In genomic region chr1:100683448-100684349, GRCh38 we compare ENCODE assay signal across 1 cellular context.
TF ChIP-seq lines count a peak whose summit lies in the region.

No MANE protein-coding gene starts in this region.

TF ChIP-seq in GM12878, 131 proteins besides CTCF, POLR2A, EP300 and RAD21 (continued from another document):
- TF ChIP-seq ZNF592 (IDR thresholded peaks at IDR 0.05): no peak
- TF ChIP-seq PML (IDR thresholded peaks at IDR 0.05; ENCODE audit: low read length): no peak
- no peak for TF ChIP-seq SUPT20H (IDR thresholded peaks at IDR 0.05; ENCODE audit: borderline replicate concordance, control insufficient read depth, low read depth, low read length)
- no peak for TF ChIP-seq JUNB (IDR thresholded peaks at IDR 0.05)
- TF ChIP-seq MXI1 (IDR thresholded peaks at IDR 0.05; ENCODE audit: low read depth, low read length): no peak
- TF ChIP-seq MAX (IDR thresholded peaks at IDR 0.05; ENCODE audit: low read depth, low read length): no peak
- TF ChIP-seq E2F8 (IDR thresholded peaks at IDR 0.05; ENCODE audit: low read depth, partially characterized antibody): no peak
- no peak for TF ChIP-seq NR2F1 (conservative IDR thresholded peaks at IDR 0.05)
- no peak for TF ChIP-seq ZBTB4 (CRISPR knock-in tag; IDR thresholded peaks at IDR 0.05)
- TF ChIP-seq IRF4 (IDR thresholded peaks at IDR 0.05; ENCODE audit: low read depth, low read length): no peak
- no peak for TF ChIP-seq ZBED1 (IDR thresholded peaks at IDR 0.05; ENCODE audit: borderline replicate concordance)
- no peak for TF ChIP-seq IRF5 (IDR thresholded peaks at IDR 0.05; ENCODE audit: borderline replicate concordance)
- no peak for TF ChIP-seq ZSCAN29 (IDR thresholded peaks at IDR 0.05)
- TF ChIP-seq E2F4 (IDR thresholded peaks at IDR 0.05; ENCODE audit: low read depth, low read length): no peak
- TF ChIP-seq MEF2B (IDR thresholded peaks at IDR 0.05; ENCODE audit: partially characterized antibody, poor library complexity, severe bottlenecking): peak; percentile 61
- TF ChIP-seq SKIL (IDR thresholded peaks at IDR 0.05; ENCODE audit: low read depth, poor library complexity, severe bottlenecking): no peak
- no peak for TF ChIP-seq ATF7 (IDR thresholded peaks at IDR 0.05; ENCODE audit: low read depth)
- no peak for TF ChIP-seq FOS (IDR thresholded peaks at IDR 0.05; ENCODE audit: borderline replicate concordance, extremely low read depth, insufficient read length)
- no peak for TF ChIP-seq PAX5 (IDR thresholded peaks at IDR 0.05; ENCODE audit: borderline replicate concordance, low read depth, low read length)
- no peak for TF ChIP-seq POLR2AphosphoS5 (IDR thresholded peaks at IDR 0.05; ENCODE audit: low read length)
- no peak for TF ChIP-seq ELK1 (IDR thresholded peaks at IDR 0.05; ENCODE audit: low read depth, low read length)
- no peak for TF ChIP-seq ZNF384 (IDR thresholded peaks at IDR 0.05; ENCODE audit: borderline replicate concordance, low read depth, low read length)
- no peak for TF ChIP-seq ZNF622 (IDR thresholded peaks at IDR 0.05)
- TF ChIP-seq TAF1 (IDR thresholded peaks at IDR 0.05; ENCODE audit: borderline replicate concordance, low read depth, low read length): no peak
